Comparison of ENCODE assay signal across 9 cellular contexts in the genomic region with DNA sequence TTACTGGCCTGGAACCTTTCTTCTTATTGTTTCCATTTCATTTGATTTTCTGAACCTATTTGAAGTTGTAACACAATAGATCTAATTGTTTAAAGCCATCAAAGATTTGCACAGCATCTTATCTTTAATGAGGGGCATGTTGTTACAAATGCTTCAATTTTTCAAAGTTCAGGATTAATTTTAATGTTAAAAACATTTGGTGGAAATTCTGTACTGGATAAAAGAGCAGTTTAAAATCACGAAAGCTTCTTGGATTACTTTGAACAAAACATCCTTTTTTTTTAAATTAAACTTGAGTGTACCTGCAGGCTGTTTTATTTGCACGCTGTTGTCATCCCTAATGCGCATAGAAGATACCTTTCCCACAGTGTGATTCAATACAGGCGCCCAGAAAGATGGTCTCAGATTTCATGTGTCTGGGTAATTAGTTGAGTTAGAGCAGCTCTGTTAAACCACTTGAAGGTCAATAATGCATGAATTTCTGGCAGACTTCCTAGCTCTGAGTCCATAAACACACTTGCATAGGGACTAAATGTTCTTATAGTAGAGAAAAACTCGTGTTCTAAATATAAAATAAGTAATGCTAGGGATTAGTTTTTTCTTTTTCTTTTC. TPM values are rescaled to one million over a fixed set of nuclear protein-coding genes. Genes with fewer than 3 reads are reported as not detected.
DNase-seq lines count a peak whose midpoint lies in the region; ATAC-seq and TF ChIP-seq lines count a peak whose summit lies in the region.
"Had no signal": no experiment of that assay in that cellular context is flagged by ENCODE, and none has a peak within 500 bp of the region (broad histone marks: within the 10 kb centered on the region; RNA-seq: fewer than 3 reads in every experiment).

No MANE protein-coding gene starts in this region.

- H3K18ac ChIP-seq in IMR-90 (ENCODE audit: low read depth, low read length), result no peak overlapping the region

- H3K27ac Mint-ChIP-seq in activated T-helper 1 cell treated with anti-CD3 and anti-CD28 coated beads, Interleukin-12 subunit alpha, Interleukin-12 subunit beta, Interleukin-2, Interleukin-4 antibody, amounts not matched to agents 30 ng/mL and 10 ng/mL and 1 ng/mL, durations not matched to agents 14 hours and 24 hours and 36 hours, result no peak overlapping the region

- DNase-seq in IMR-90 (peak; percentile 95), PC-3 (peak; percentile 87), heart right ventricle (no peak), AML-193 (lab: John Stamatoyannopoulos, UW) (no peak), activated gamma-delta T cell (lab: John Stamatoyannopoulos, UW) (no peak)
- no peak for DNase-seq in activated T-helper 1 cell treated with anti-CD3 and anti-CD28 coated beads, Interleukin-12 subunit alpha, Interleukin-12 subunit beta, Interleukin-2, Interleukin-4 antibody, amounts not matched to agents 30 ng/mL and 10 ng/mL and 1 ng/mL, durations not matched to agents 14 hours and 24 hours and 36 hours (ENCODE audit: low spot score)

- no peak overlapping the region for H2AK5ac ChIP-seq in IMR-90 (ENCODE audit: low read depth, low read length)

- H3K36me3 ChIP-seq in IMR-90 (ENCODE audit: control insufficient read depth, insufficient read depth, low read length) (no peaks in the 10 kb centered on the region), PC-3 (ENCODE audit: low read depth, low read length) (no peaks in the 10 kb centered on the region), heart right ventricle (no peaks in the 10 kb centered on the region), stomach smooth muscle (ENCODE audit: control insufficient read depth in 2 of 2, insufficient read depth in 2 of 2, low read length in 2 of 2) (no peaks in the 10 kb centered on the region)

- no peaks in the 10 kb centered on the region for H3F3A ChIP-seq in PC-3 (ENCODE audit: low read length, unreplicated experiment)

- H4K91ac ChIP-seq in IMR-90 (ENCODE audit: insufficient read depth, low read depth, low read length), result no peak overlapping the region

- ATAC-seq in IMR-90 (ENCODE audit: low read depth), result peak; percentile 67
- peak; percentile 98 for ATAC-seq in PC-3
- ATAC-seq in heart right ventricle, result peak in 7 of 8 donors; percentile 25 to 75 (median 52)
- no peak for ATAC-seq in GM21367 (IDR thresholded peaks at IDR 0.05; ENCODE audit: unreplicated experiment)

- H3K9me1 ChIP-seq in IMR-90 (ENCODE audit: insufficient read depth, low read length), result no peaks in the 10 kb centered on the region; the same call in 1 of the 2 replicates

- H2BK20ac ChIP-seq in IMR-90 (ENCODE audit: low read depth, low read length), result no peak overlapping the region

- H3K4me2 ChIP-seq in IMR-90 (ENCODE audit: low read depth, low read length) (no peak overlapping the region), PC-3 (ENCODE audit: low read length) (peak overlapping the region; percentile 26; the same call in 1 of the 2 replicates)

- H3K27ac ChIP-seq in IMR-90 (ENCODE audit: insufficient read depth, low read length) (no peak overlapping the region), PC-3 (ENCODE audit: low read length) (no peak overlapping the region), heart right ventricle (peak overlapping the region in 3 of 10 donors; percentile 2 to 55 (median 49)), stomach smooth muscle (ENCODE audit: low read length) (peak overlapping the region; percentile 49)

- H3K4me1 ChIP-seq in IMR-90 (ENCODE audit: control insufficient read depth, insufficient read depth, low read length) (peaks cover 5% of the 10 kb centered on the region), PC-3 (ENCODE audit: insufficient read depth, low read length) (peaks cover 15% of the 10 kb centered on the region), heart right ventricle (peaks cover 0 to 13% (median 6%) of the 10 kb centered on the region in 9 donors), stomach smooth muscle (ENCODE audit: control insufficient read depth, insufficient read depth, low read length) (peaks cover 7% of the 10 kb centered on the region)

- H3K23ac ChIP-seq in IMR-90 (ENCODE audit: low read depth, low read length), result no peak overlapping the region

- H3K9me3 ChIP-seq in IMR-90 (ENCODE audit: control insufficient read depth, insufficient read depth, low read length) (peaks cover 3% of the 10 kb centered on the region), PC-3 (ENCODE audit: low read length) (peaks cover 5% of the 10 kb centered on the region; the same call in 1 of the 2 replicates), heart right ventricle (peaks cover 0 to 5% (median 0%) of the 10 kb centered on the region in 11 donors), stomach smooth muscle (ENCODE audit: control insufficient read depth in 2 of 2, low read length in 2 of 2) (no peaks in the 10 kb centered on the region)

- H3K14ac ChIP-seq in IMR-90 (replicated peaks; ENCODE audit: low read depth, low read length), result no peak overlapping the region

- H3K36me3 Mint-ChIP-seq in activated T-helper 1 cell treated with anti-CD3 and anti-CD28 coated beads, Interleukin-12 subunit alpha, Interleukin-12 subunit beta, Interleukin-2, Interleukin-4 antibody, amounts not matched to agents 30 ng/mL and 10 ng/mL and 1 ng/mL, durations not matched to agents 14 hours and 24 hours and 36 hours (ENCODE audit: low read depth), result no peaks in the 10 kb centered on the region

- no CpG with 5 or more reads among the region's 5 CpGs for WGBS in IMR-90 (ENCODE audit: extremely low coverage in 2 of 2, insufficient read length in 1 of 2), 2 experiments
- 40 to 48% methylated on average over 5 of the region's 5 CpGs for WGBS in heart right ventricle, 2 donors

- no peak for TF ChIP-seq RAD21 in IMR-90 (IDR thresholded peaks at IDR 0.05; ENCODE audit: low read length)

- peaks cover 9% of the 10 kb centered on the region for H3K4me1 Mint-ChIP-seq in activated T-helper 1 cell treated with anti-CD3 and anti-CD28 coated beads, Interleukin-12 subunit alpha, Interleukin-12 subunit beta, Interleukin-2, Interleukin-4 antibody, amounts not matched to agents 30 ng/mL and 10 ng/mL and 1 ng/mL, durations not matched to agents 14 hours and 24 hours and 36 hours (ENCODE audit: low read depth)

- H3K4me3 Mint-ChIP-seq in activated T-helper 1 cell treated with anti-CD3 and anti-CD28 coated beads, Interleukin-12 subunit alpha, Interleukin-12 subunit beta, Interleukin-2, Interleukin-4 antibody, amounts not matched to agents 30 ng/mL and 10 ng/mL and 1 ng/mL, durations not matched to agents 14 hours and 24 hours and 36 hours, result no peak overlapping the region

- no peak for TF ChIP-seq POLR2A in IMR-90 (IDR thresholded peaks at IDR 0.05; ENCODE audit: low read depth, low read length)

- H3K9ac ChIP-seq in IMR-90 (ENCODE audit: low read depth, low read length) (no peak overlapping the region), PC-3 (ENCODE audit: low read length) (no peak overlapping the region), stomach smooth muscle (ENCODE audit: low read length in 2 of 2) (no peak overlapping the region)

- no peak overlapping the region for H4K5ac ChIP-seq in IMR-90 (ENCODE audit: low read depth, low read length)

- H3K4me3 ChIP-seq in IMR-90 (ENCODE audit: insufficient read depth, low read depth, low read length) (no peak overlapping the region), PC-3 (ENCODE audit: low read length) (no peak overlapping the region), heart right ventricle (no peak overlapping the region), stomach smooth muscle (ENCODE audit: low read length in 2 of 2) (no peak overlapping the region)
- H3K4me3 ChIP-seq: skin epidermis had no signal

- no peak for TF ChIP-seq CTCF in IMR-90 (conservative IDR thresholded peaks at IDR 0.05; ENCODE audit: low read depth, low read length)
- no peak for TF ChIP-seq CTCF in PC-3 (conservative IDR thresholded peaks at IDR 0.05; ENCODE audit: low read depth, low read length)
- no peak for TF ChIP-seq CTCF in heart right ventricle (IDR thresholded peaks at IDR 0.05)

- H2AK9ac ChIP-seq in IMR-90 (replicated peaks; ENCODE audit: low read depth, low read length, poor library complexity), result no peak overlapping the region

- peaks cover 7% of the 10 kb centered on the region for H3K9me3 Mint-ChIP-seq in activated T-helper 1 cell treated with anti-CD3 and anti-CD28 coated beads, Interleukin-12 subunit alpha, Interleukin-12 subunit beta, Interleukin-2, Interleukin-4 antibody, amounts not matched to agents 30 ng/mL and 10 ng/mL and 1 ng/mL, durations not matched to agents 14 hours and 24 hours and 36 hours

- POLR2A ChIA-PET in IMR-90 (lab: Charles Lee; ENCODE audit: unreplicated experiment), result interaction anchor here (0.6 kb wide), 1 partner anchor 44 kb away, joined by 13 read pairs; the partner anchor contains the start of gene STOX1
- POLR2A ChIA-PET in PC-3 (lab: Charles Lee; ENCODE audit: unreplicated experiment), result interaction anchor here (0.7 kb wide), 1 partner anchor 8 kb away, joined by 24 read pairs; no protein-coding TSS in a partner anchor

- no peak overlapping the region for H3K4ac ChIP-seq in IMR-90 (ENCODE audit: low read depth, low read length)

- H2BK5ac ChIP-seq in IMR-90 (ENCODE audit: low read depth, low read length, poor library complexity, severe bottlenecking), result no peak overlapping the region

- H2AFZ ChIP-seq in IMR-90 (replicated peaks; ENCODE audit: low read length, poor library complexity) (no peak overlapping the region), PC-3 (ENCODE audit: low read length) (no peak overlapping the region)

- no peaks in the 10 kb centered on the region for H3K79me2 ChIP-seq in PC-3 (ENCODE audit: low read length)

- no peak overlapping the region for H4K8ac ChIP-seq in IMR-90 (ENCODE audit: low read depth in 2 of 2, low read length in 2 of 2)

- dilution Hi-C loops in IMR-90 (cut with HindIII; ENCODE audit: low sequenced_read_pairs, unreplicated experiment), result no loop called here

- no peaks in the 10 kb centered on the region for H3K79me1 ChIP-seq in IMR-90 (ENCODE audit: low read depth in 1 of 2, low read length in 2 of 2)

- H3K56ac ChIP-seq in IMR-90 (ENCODE audit: extremely low read depth, insufficient read depth, low read length), result no peak overlapping the region

- CTCF ChIA-PET in IMR-90 (lab: Yijun Ruan, JAX), result interaction anchor here (0.8 kb wide), 1 partner anchor 13 kb away, joined by 3 read pairs; no protein-coding TSS in a partner anchor
- CTCF ChIA-PET in PC-3 (lab: Charles Lee), result interaction anchor here (0.6 kb wide), 1 partner anchor 55 kb away, joined by 3 read pairs; no protein-coding TSS in a partner anchor

- H4K20me1 ChIP-seq in IMR-90 (ENCODE audit: insufficient read depth, low read length), result no peaks in the 10 kb centered on the region
- no peaks in the 10 kb centered on the region for H4K20me1 ChIP-seq in PC-3 (ENCODE audit: low read length)

- peaks cover 2% of the 10 kb centered on the region for H3K27me3 Mint-ChIP-seq in activated T-helper 1 cell treated with anti-CD3 and anti-CD28 coated beads, Interleukin-12 subunit alpha, Interleukin-12 subunit beta, Interleukin-2, Interleukin-4 antibody, amounts not matched to agents 30 ng/mL and 10 ng/mL and 1 ng/mL, durations not matched to agents 14 hours and 24 hours and 36 hours (ENCODE audit: insufficient read depth)

- in situ Hi-C loops in IMR-90 (cut with MboI; ENCODE audit: low sequenced_read_pairs), result no loop called here

- H3K9me2 ChIP-seq in PC-3 (replicated peaks; ENCODE audit: low read length), result no peaks in the 10 kb centered on the region

- BruUV-seq in IMR-90 (replicated peaks; lab: Mats Ljungman, UMichigan) (no TSS peak), PC-3 (replicated peaks; lab: Mats Ljungman, UMichigan) (no TSS peak)

- no peak overlapping the region for H2BK15ac ChIP-seq in IMR-90 (ENCODE audit: low read depth, low read length)

- H3K27me3 ChIP-seq in IMR-90 (ENCODE audit: control insufficient read depth, insufficient read depth, low read length) (no peaks in the 10 kb centered on the region), PC-3 (ENCODE audit: low read length) (no peaks in the 10 kb centered on the region), heart right ventricle (no peaks in the 10 kb centered on the region), stomach smooth muscle (ENCODE audit: control insufficient read depth in 1 of 2, insufficient read depth in 2 of 2, low read length in 2 of 2) (no peaks in the 10 kb centered on the region)

- no peak overlapping the region for H2BK120ac ChIP-seq in IMR-90 (ENCODE audit: low read depth, low read length)

- intact Hi-C loops in IMR-90 (cut with micrococcal nuclease) (no loop called here), PC-3 (cut with micrococcal nuclease) (no loop called here), heart right ventricle (cut with DNase I) (no loop called here)
- intact Hi-C loops in activated T-helper 1 cell treated with anti-CD3 and anti-CD28 coated beads, Interleukin-12 subunit alpha, Interleukin-12 subunit beta, Interleukin-2, Interleukin-4 antibody, amounts not matched to agents 30 ng/mL and 10 ng/mL and 1 ng/mL, durations not matched to agents 14 hours and 24 hours and 36 hours (cut with micrococcal nuclease), result no loop called here

RNA-seq across cellular contexts. Expression of gene DDX50, which starts 29.3 kb away (rescaled TPM):
- 55.7 and 74.2 TPM in 2 replicates for total RNA-seq in IMR-90 (2012; rRNA removed)
- polyA plus RNA-seq in IMR-90 (2012; rRNA removed), result 31.1 and 32.5 TPM in 2 replicates
- polyA plus RNA-seq in IMR-90 (2012; cell fraction: cytosol; rRNA removed), result 8.7 and 14.3 TPM in 2 replicates
- polyA plus RNA-seq in IMR-90 (2012; cell fraction: nucleus; rRNA removed; ENCODE audit: low replicate concordance), result 4.1 and 23.9 TPM in 2 replicates
- total RNA-seq in PC-3 (2014; rRNA removed), result 40.4 and 41.4 TPM in 2 replicates
- 10 to 100 TPM; 18.3 to 21.7 (median 20.4) TPM for total RNA-seq in heart right ventricle
- 10 to 100 TPM in 1 of 2 donors, 1 to 10 TPM in 1; 7.2 to 15.8 TPM for polyA plus RNA-seq in heart right ventricle
- 53.0 and 55.0 TPM in 2 replicates for total RNA-seq in activated T-helper 1 cell treated with anti-CD3 and anti-CD28 coated beads, Interleukin-12 subunit alpha, Interleukin-12 subunit beta, Interleukin-2, Interleukin-4 antibody, amounts not matched to agents 30 ng/mL and 10 ng/mL and 1 ng/mL, durations not matched to agents 14 hours and 24 hours and 36 hours

RNA-seq across cellular contexts. Expression of gene STOX1, which starts 44.5 kb away (rescaled TPM):
- total RNA-seq in IMR-90 (2012; rRNA removed) (under 0.01 and 0.18 TPM in 2 replicates), PC-3 (2014; rRNA removed) (1.4 and 3.2 TPM in 2 replicates), heart right ventricle (1 to 10 TPM in 1 of 10 donors, under 1 TPM in 7, not detected in 2; 0.09 to 1.1 (median 0.20) TPM)
- polyA plus RNA-seq in IMR-90 (2012; rRNA removed) (0.03 TPM in 1 of 2 replicates, not detected in the other), heart right ventricle (1 to 10 TPM in 1 of 2 donors, under 1 TPM in 1; 0.22 to 1.9 TPM)
- polyA plus RNA-seq in IMR-90 (2012; cell fraction: cytosol; rRNA removed), result not detected in 2 replicates
- 0.02 TPM in 1 of 2 replicates, not detected in the other for polyA plus RNA-seq in IMR-90 (2012; cell fraction: nucleus; rRNA removed; ENCODE audit: low replicate concordance)
- total RNA-seq in activated T-helper 1 cell treated with anti-CD3 and anti-CD28 coated beads, Interleukin-12 subunit alpha, Interleukin-12 subunit beta, Interleukin-2, Interleukin-4 antibody, amounts not matched to agents 30 ng/mL and 10 ng/mL and 1 ng/mL, durations not matched to agents 14 hours and 24 hours and 36 hours, result 0.32 and 1.1 TPM in 2 replicates

Comparison
In these comparisons a context has a peak if more than half of its experiments do, and no peak if none do; other contexts are left out.
1. DNase-seq: peak in IMR-90 (single experiment) and PC-3 (single experiment); none in heart right ventricle (0 of 2), AML-193 (0 of 2), activated T-helper 1 cell treated with anti-CD3 and anti-CD28 coated beads, Interleukin-12 subunit alpha, Interleukin-12 subunit beta, Interleukin-2, Interleukin-4 antibody, amounts not matched to agents 30 ng/mL and 10 ng/mL and 1 ng/mL, durations not matched to agents 14 hours and 24 hours and 36 hours (single experiment) and activated gamma-delta T cell (single experiment).